In the genomic region with DNA sequence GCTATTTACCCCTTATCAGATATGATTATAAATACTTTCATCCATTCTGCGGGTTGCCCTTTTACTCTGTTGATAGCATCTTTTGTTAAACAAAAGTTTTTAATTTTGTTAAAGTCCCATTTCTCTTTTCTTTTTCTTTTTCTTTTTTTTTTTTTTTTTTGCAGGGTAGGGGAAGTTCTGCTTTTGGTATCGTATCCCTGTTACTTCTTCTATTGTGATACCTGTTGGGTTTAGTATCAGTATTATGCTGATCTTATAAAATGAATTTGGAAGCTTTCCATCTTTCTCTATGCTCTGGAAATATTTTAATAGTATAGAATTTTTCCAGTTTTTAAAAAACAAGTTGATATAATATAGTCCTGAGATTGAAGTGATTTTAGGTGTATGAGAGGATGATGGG, we compare ENCODE assay signal across 23 cellular contexts.
"Had no signal": no experiment of that assay in that cellular context is flagged by ENCODE, and none has a peak within 500 bp of the region (broad histone marks: within the 10 kb centered on the region; RNA-seq: fewer than 3 reads in every experiment).

No MANE protein-coding gene starts in this region.

- H3K9me3 Mint-ChIP-seq: T-cell had no signal

- DNase-seq: KBM-7, MG63, NCI-H1092, NCI-H1105 treated with DMSO at 0.1 percent for 48 hours, NCI-H1417 treated with DMSO at 0.1 percent for 48 hours, NCI-H146, NCI-H1694 treated with DMSO at 0.1 percent for 48 hours, NCI-H1930, NCI-H2081, NCI-H2107, NCI-H2227 treated with DMSO at 0.1 percent for 48 hours, NCI-H446, NCI-H510A, NCI-H524 treated with DMSO at 0.1 percent for 48 hours, NCI-H69, NCI-H774, Right ventricle myocardium superior, RPMI8226, SIG-M5, SW 1271, T-cell had no signal

- H3K4me3 Mint-ChIP-seq: T-cell had no signal

- H3K27me3 Mint-ChIP-seq: T-cell had no signal

- ATAC-seq: T-cell had no signal

- H3K27ac Mint-ChIP-seq: T-cell had no signal

- FAIRE-seq: HTR-8/SVneo, RCC 7860 had no signal
